In genomic region chrX:108397627-108398392, GRCh38 we compare ENCODE assay signal across 15 cellular contexts. TPM values are rescaled to one million over a fixed set of nuclear protein-coding genes. Genes with fewer than 3 reads are reported as not detected.
A peak's percentile ranks its signal among the peaks of the same experiment; 100 is the strongest.
DNase-seq lines count a peak whose midpoint lies in the region; ATAC-seq and TF ChIP-seq lines count a peak whose summit lies in the region.
"Had no signal": no experiment of that assay in that cellular context is flagged by ENCODE, and none has a peak within 500 bp of the region (broad histone marks: within the 10 kb centered on the region; RNA-seq: fewer than 3 reads in every experiment).

No MANE protein-coding gene starts in this region.

- no peak overlapping the region for H3K4me3 ChIP-seq in foreskin fibroblast (ENCODE audit: low read depth in 1 of 2, low read length in 2 of 2)
- no peak overlapping the region for H3K4me3 ChIP-seq in colonic mucosa
- H3K4me3 ChIP-seq in body of pancreas: no peak overlapping the region

- no peaks in the 10 kb centered on the region for H3K9me3 Mint-ChIP-seq in HFFc6
- H3K9me3 Mint-ChIP-seq: activated naive CD8-positive, alpha-beta T cell treated with anti-CD3 and anti-CD28 coated beads for 36 hours; WTC11 had no signal

- no peaks in the 10 kb centered on the region for H3K27me3 Mint-ChIP-seq in HFFc6 (ENCODE audit: insufficient read depth)
- H3K27me3 Mint-ChIP-seq: activated naive CD8-positive, alpha-beta T cell treated with anti-CD3 and anti-CD28 coated beads for 36 hours had no signal

- H3K36me3 ChIP-seq in colonic mucosa: no peaks in the 10 kb centered on the region
- no peaks in the 10 kb centered on the region for H3K36me3 ChIP-seq in body of pancreas (replicated peaks in 1 of 2; ENCODE audit: insufficient read depth in 1 of 2, low read depth in 2 of 2)

- H3K27me3 ChIP-seq in colonic mucosa: no peaks in the 10 kb centered on the region
- H3K27me3 ChIP-seq in body of pancreas: no peaks in the 10 kb centered on the region

- peak overlapping the region; percentile 73 for H3K4me3 Mint-ChIP-seq in HFFc6
- H3K4me3 Mint-ChIP-seq: activated naive CD8-positive, alpha-beta T cell treated with anti-CD3 and anti-CD28 coated beads for 36 hours had no signal

- DNase-seq in AG20443 (ENCODE audit: low spot score): peak; percentile 7
- peak; percentile 42 for DNase-seq in HFFc6
- peak; percentile 15 for DNase-seq in amniotic stem cell (lab: John Stamatoyannopoulos, UW)
- peak; percentile 69 to 83 for DNase-seq in foreskin fibroblast
- no peak for DNase-seq in colonic mucosa
- DNase-seq in HuH-7.5 (ENCODE audit: low spot score): no peak
- DNase-seq in body of pancreas: no peak
- no peak for DNase-seq in cerebellar cortex (ENCODE audit: low spot score)
- DNase-seq: activated CD8-positive, alpha-beta memory T cell treated with anti-CD3 and anti-CD28 coated beads, Interleukin-2, amount 50 U/mL, for 48 hours; activated naive CD8-positive, alpha-beta T cell treated with anti-CD3 and anti-CD28 coated beads for 36 hours; DMS 273 treated with DMSO at 0.1 percent for 48 hours; MV-4-11; NCI-H2171 had no signal

- intact Hi-C loops in colonic mucosa (cut with DNase I): no loop called here
- intact Hi-C loops in body of pancreas (cut with DNase I): no loop called here

- H3K9me3 ChIP-seq in colonic mucosa: no peaks in the 10 kb centered on the region
- no peaks in the 10 kb centered on the region for H3K9me3 ChIP-seq in body of pancreas

- H3K9ac ChIP-seq in colonic mucosa (ENCODE audit: low read depth in 2 of 2, low read length in 2 of 2): no peak overlapping the region
- H3K9ac ChIP-seq: parathyroid adenoma had no signal

- TF ChIP-seq CTCF in HFFc6 (IDR thresholded peaks at IDR 0.05): no peak
- no peak for TF ChIP-seq CTCF in foreskin fibroblast (IDR thresholded peaks at IDR 0.05; ENCODE audit: low read depth, low read length)
- TF ChIP-seq CTCF in colonic mucosa (IDR thresholded peaks at IDR 0.05): no peak
- no peak for TF ChIP-seq CTCF in body of pancreas (IDR thresholded peaks at IDR 0.05)

- no peak overlapping the region for H3K27ac ChIP-seq in colonic mucosa
- no peak overlapping the region for H3K27ac ChIP-seq in body of pancreas
- H3K27ac ChIP-seq: parathyroid adenoma had no signal

- 67 to 70% methylated on average over 6 of the region's 6 CpGs for WGBS in body of pancreas, 2 donors

- no peak for ATAC-seq in body of pancreas

- TF ChIP-seq POLR2A in body of pancreas (IDR thresholded peaks at IDR 0.05): no peak

- H3K4me1 Mint-ChIP-seq in HFFc6 (ENCODE audit: low read depth): peaks cover 45% of the 10 kb centered on the region
- H3K4me1 Mint-ChIP-seq: activated naive CD8-positive, alpha-beta T cell treated with anti-CD3 and anti-CD28 coated beads for 36 hours had no signal

- H3K4me1 ChIP-seq in colonic mucosa: no peaks in the 10 kb centered on the region
- H3K4me1 ChIP-seq in body of pancreas: no peaks in the 10 kb centered on the region
- H3K4me1 ChIP-seq: parathyroid adenoma had no signal

- H3K27ac Mint-ChIP-seq in HFFc6: peak overlapping the region; percentile 62
- H3K27ac Mint-ChIP-seq: activated naive CD8-positive, alpha-beta T cell treated with anti-CD3 and anti-CD28 coated beads for 36 hours had no signal

- no peaks in the 10 kb centered on the region for H3K36me3 Mint-ChIP-seq in HFFc6 (ENCODE audit: low read depth)
- H3K36me3 Mint-ChIP-seq: activated naive CD8-positive, alpha-beta T cell treated with anti-CD3 and anti-CD28 coated beads for 36 hours; WTC11 had no signal

RNA-seq across cellular contexts. Expression of gene COL4A6, which starts 40.4 kb away (rescaled TPM):
- total RNA-seq in HFFc6 (2021; fragmentation: NEBNext Ultra II Directional; extraction: Animal tissue kit (Norgen Biotek cat#: 25700)): under 1 TPM; 0.03 to 0.16 (median 0.11) TPM
- total RNA-seq in colonic mucosa (1 to 10 TPM; 1.1 to 1.8 TPM), body of pancreas (under 1 TPM; under 0.01 to 0.52 TPM)
- total RNA-seq: activated naive CD8-positive, alpha-beta T cell treated with anti-CD3 and anti-CD28 coated beads for 36 hours had no signal

RNA-seq across cellular contexts. Expression of gene COL4A5, which starts 41.8 kb away (rescaled TPM):
- 1 to 10 TPM; 4.3 to 7.9 (median 6.2) TPM for total RNA-seq in HFFc6 (2021; fragmentation: NEBNext Ultra II Directional; extraction: Animal tissue kit (Norgen Biotek cat#: 25700))
- total RNA-seq in colonic mucosa (1 to 10 TPM; 2.7 to 7.0 TPM), body of pancreas (10 to 100 TPM in 1 of 2 donors, 1 to 10 TPM in 1; 2.3 to 32.0 TPM)
- total RNA-seq: activated naive CD8-positive, alpha-beta T cell treated with anti-CD3 and anti-CD28 coated beads for 36 hours had no signal

Comparison
In these comparisons a context has a peak if more than half of its experiments do, and no peak if none do; other contexts are left out.
1. DNase-seq: peak in AG20443 (single experiment), HFFc6 (single experiment), amniotic stem cell (single experiment) and foreskin fibroblast (2 of 2); none in colonic mucosa (single experiment), HuH-7.5 (single experiment), body of pancreas (0 of 4) and cerebellar cortex (single experiment).